1 cellular context compared by ENCODE assay signal in the genomic region with DNA sequence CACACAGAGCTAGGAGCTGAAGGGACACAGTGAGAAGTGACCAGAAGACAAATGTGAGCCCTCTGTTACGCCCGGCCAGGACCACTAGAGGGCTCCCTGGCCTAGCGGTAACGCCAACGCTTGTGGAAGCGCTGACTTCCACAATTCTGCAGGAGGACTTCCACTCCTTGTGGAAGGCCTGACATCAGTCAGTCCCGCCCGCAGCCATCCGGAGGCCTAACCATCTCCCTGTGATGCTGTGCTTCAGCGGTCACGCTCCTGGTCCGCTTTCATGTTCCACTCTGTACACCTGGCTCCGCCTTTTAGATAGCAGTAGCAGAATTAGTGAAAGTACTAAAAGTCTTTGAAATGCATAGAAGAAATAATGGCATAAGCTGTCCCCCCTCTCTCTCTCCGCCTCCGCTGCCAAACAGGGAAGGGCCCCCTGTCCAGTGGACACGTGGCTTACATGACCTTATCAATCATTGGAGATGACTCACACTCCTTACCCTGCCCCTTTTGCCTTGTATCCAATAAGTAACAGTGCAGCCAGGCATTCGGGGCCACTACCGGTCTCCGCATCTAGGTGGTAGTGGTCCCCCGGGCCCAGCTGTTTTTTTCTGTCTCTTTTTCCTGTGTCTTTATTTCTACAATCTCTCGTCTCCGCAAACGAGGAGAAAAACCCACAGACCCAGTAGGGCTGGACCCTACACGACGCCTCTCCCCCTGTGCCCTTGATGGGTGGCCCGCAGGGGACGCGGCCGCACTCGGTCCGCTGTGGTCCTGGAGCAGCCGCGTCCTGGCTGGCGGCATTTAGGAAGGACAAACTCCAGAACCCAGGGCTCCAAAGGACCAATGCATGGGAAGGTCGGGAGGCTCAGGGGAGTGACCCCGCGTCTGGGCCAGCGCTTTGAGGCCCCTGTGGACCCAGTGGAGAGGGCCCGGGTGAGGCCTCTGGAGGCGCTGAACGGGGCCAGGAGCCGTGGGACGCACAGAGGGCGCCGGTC.
TF ChIP-seq lines count a peak whose summit lies in the region.

No MANE protein-coding gene starts in this region.

TF ChIP-seq in GM12878, 131 proteins besides CTCF, POLR2A, EP300 and RAD21 (continued from another document and continues in another):
- TF ChIP-seq, protein P1, sequence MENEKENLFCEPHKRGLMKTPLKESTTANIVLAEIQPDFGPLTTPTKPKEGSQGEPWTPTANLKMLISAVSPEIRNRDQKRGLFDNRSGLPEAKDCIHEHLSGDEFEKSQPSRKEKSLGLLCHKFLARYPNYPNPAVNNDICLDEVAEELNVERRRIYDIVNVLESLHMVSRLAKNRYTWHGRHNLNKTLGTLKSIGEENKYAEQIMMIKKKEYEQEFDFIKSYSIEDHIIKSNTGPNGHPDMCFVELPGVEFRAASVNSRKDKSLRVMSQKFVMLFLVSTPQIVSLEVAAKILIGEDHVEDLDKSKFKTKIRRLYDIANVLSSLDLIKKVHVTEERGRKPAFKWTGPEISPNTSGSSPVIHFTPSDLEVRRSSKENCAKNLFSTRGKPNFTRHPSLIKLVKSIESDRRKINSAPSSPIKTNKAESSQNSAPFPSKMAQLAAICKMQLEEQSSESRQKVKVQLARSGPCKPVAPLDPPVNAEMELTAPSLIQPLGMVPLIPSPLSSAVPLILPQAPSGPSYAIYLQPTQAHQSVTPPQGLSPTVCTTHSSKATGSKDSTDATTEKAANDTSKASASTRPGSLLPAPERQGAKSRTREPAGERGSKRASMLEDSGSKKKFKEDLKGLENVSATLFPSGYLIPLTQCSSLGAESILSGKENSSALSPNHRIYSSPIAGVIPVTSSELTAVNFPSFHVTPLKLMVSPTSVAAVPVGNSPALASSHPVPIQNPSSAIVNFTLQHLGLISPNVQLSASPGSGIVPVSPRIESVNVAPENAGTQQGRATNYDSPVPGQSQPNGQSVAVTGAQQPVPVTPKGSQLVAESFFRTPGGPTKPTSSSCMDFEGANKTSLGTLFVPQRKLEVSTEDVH (IDR thresholded peaks at IDR 0.05; ENCODE audit: low read depth, partially characterized antibody): no peak
- TF ChIP-seq RB1 (IDR thresholded peaks at IDR 0.05; ENCODE audit: borderline replicate concordance): peak; percentile 26; the same call in 1 of the 2 replicates
- no peak for TF ChIP-seq CEBPB (IDR thresholded peaks at IDR 0.05; ENCODE audit: borderline replicate concordance in 1 of 2, low read depth in 2 of 2, low read length in 2 of 2)
- no peak for TF ChIP-seq MTA2 (IDR thresholded peaks at IDR 0.05; ENCODE audit: low read depth)
- TF ChIP-seq EGR1 (IDR thresholded peaks at IDR 0.05; ENCODE audit: borderline replicate concordance in 1 of 2, low read depth in 2 of 2, low read length in 2 of 2): peak in 1 of 2 experiments; percentile 68; a peak in 2 of 3 replicates
- TF ChIP-seq CREB1 (IDR thresholded peaks at IDR 0.05; ENCODE audit: low read depth): 0 out of 2 replicates have a peak, but pooled peaks have one; percentile 18
- no peak for TF ChIP-seq CBX5 (IDR thresholded peaks at IDR 0.05; ENCODE audit: low read depth)
- no peak for TF ChIP-seq PAX8 (IDR thresholded peaks at IDR 0.05)
- TF ChIP-seq, protein P2, sequence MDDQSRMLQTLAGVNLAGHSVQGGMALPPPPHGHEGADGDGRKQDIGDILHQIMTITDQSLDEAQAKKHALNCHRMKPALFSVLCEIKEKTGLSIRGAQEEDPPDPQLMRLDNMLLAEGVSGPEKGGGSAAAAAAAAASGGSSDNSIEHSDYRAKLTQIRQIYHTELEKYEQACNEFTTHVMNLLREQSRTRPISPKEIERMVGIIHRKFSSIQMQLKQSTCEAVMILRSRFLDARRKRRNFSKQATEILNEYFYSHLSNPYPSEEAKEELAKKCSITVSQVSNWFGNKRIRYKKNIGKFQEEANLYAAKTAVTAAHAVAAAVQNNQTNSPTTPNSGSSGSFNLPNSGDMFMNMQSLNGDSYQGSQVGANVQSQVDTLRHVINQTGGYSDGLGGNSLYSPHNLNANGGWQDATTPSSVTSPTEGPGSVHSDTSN (IDR thresholded peaks at IDR 0.05; ENCODE audit: insufficient replicate concordance, low read depth, low read length): no peak
- TF ChIP-seq YBX1 (IDR thresholded peaks at IDR 0.05): no peak
- no peak for TF ChIP-seq TAF1 (IDR thresholded peaks at IDR 0.05; ENCODE audit: borderline replicate concordance, low read depth, low read length)
- no peak for TF ChIP-seq SUZ12 (IDR thresholded peaks at IDR 0.05; ENCODE audit: unreplicated experiment)
- no peak for TF ChIP-seq FOS (IDR thresholded peaks at IDR 0.05; ENCODE audit: borderline replicate concordance, extremely low read depth, insufficient read length)
- no peak for TF ChIP-seq MEF2B (IDR thresholded peaks at IDR 0.05; ENCODE audit: partially characterized antibody, poor library complexity, severe bottlenecking)
- no peak for TF ChIP-seq SP1 (IDR thresholded peaks at IDR 0.05; ENCODE audit: low read depth, low read length)
- 0 out of 2 replicates have a peak, but pooled peaks have one; percentile 37 for TF ChIP-seq RUNX3 (IDR thresholded peaks at IDR 0.05; ENCODE audit: low read length)
- TF ChIP-seq GABPA (IDR thresholded peaks at IDR 0.05; ENCODE audit: low read depth): no peak
- TF ChIP-seq POLR2AphosphoS5 (IDR thresholded peaks at IDR 0.05; ENCODE audit: low read length): no peak
- peak in 1 of 2 experiments; percentile 20; a peak in 1 of 4 replicates for TF ChIP-seq IKZF2 (IDR thresholded peaks at IDR 0.05)
- no peak for TF ChIP-seq PML (IDR thresholded peaks at IDR 0.05; ENCODE audit: low read length)
- TF ChIP-seq TCF7 (IDR thresholded peaks at IDR 0.05; ENCODE audit: borderline replicate concordance): no peak
- no peak for TF ChIP-seq FOXM1 (IDR thresholded peaks at IDR 0.05; ENCODE audit: low read depth, low read length)
- no peak for TF ChIP-seq CHD1 (IDR thresholded peaks at IDR 0.05; ENCODE audit: low read depth, low read length)
- 0 out of 2 replicates have a peak, but pooled peaks have one; percentile 49 for TF ChIP-seq YY1 (IDR thresholded peaks at IDR 0.05; ENCODE audit: low read depth, low read length)
- no peak for TF ChIP-seq BHLHE40 (IDR thresholded peaks at IDR 0.05; ENCODE audit: borderline replicate concordance in 1 of 2, low read depth in 2 of 2, low read length in 1 of 2)
- no peak for TF ChIP-seq TCF12 (IDR thresholded peaks at IDR 0.05; ENCODE audit: low read depth, low read length)
- peak; percentile 52; the same call in 1 of the 2 replicates for TF ChIP-seq IKZF1 (conservative IDR thresholded peaks at IDR 0.05)
- no peak for TF ChIP-seq GATAD2B (conservative IDR thresholded peaks at IDR 0.05; ENCODE audit: low read depth)
- no peak for TF ChIP-seq NR2C2 (IDR thresholded peaks at IDR 0.05; ENCODE audit: borderline replicate concordance, control insufficient read depth, insufficient read length, low read depth)
- TF ChIP-seq ASH2L (IDR thresholded peaks at IDR 0.05; ENCODE audit: borderline replicate concordance, low read depth): no peak
- no peak for TF ChIP-seq CHD2 (IDR thresholded peaks at IDR 0.05; ENCODE audit: borderline replicate concordance, low read depth, low read length)
- TF ChIP-seq ZNF384 (IDR thresholded peaks at IDR 0.05; ENCODE audit: borderline replicate concordance, low read depth, low read length): no peak
- TF ChIP-seq, protein P3, sequence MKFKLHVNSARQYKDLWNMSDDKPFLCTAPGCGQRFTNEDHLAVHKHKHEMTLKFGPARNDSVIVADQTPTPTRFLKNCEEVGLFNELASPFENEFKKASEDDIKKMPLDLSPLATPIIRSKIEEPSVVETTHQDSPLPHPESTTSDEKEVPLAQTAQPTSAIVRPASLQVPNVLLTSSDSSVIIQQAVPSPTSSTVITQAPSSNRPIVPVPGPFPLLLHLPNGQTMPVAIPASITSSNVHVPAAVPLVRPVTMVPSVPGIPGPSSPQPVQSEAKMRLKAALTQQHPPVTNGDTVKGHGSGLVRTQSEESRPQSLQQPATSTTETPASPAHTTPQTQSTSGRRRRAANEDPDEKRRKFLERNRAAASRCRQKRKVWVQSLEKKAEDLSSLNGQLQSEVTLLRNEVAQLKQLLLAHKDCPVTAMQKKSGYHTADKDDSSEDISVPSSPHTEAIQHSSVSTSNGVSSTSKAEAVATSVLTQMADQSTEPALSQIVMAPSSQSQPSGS (IDR thresholded peaks at IDR 0.05; ENCODE audit: low read length): no peak
- no peak for TF ChIP-seq BCL11A (IDR thresholded peaks at IDR 0.05; ENCODE audit: low read depth, low read length)
- TF ChIP-seq, protein P4, sequence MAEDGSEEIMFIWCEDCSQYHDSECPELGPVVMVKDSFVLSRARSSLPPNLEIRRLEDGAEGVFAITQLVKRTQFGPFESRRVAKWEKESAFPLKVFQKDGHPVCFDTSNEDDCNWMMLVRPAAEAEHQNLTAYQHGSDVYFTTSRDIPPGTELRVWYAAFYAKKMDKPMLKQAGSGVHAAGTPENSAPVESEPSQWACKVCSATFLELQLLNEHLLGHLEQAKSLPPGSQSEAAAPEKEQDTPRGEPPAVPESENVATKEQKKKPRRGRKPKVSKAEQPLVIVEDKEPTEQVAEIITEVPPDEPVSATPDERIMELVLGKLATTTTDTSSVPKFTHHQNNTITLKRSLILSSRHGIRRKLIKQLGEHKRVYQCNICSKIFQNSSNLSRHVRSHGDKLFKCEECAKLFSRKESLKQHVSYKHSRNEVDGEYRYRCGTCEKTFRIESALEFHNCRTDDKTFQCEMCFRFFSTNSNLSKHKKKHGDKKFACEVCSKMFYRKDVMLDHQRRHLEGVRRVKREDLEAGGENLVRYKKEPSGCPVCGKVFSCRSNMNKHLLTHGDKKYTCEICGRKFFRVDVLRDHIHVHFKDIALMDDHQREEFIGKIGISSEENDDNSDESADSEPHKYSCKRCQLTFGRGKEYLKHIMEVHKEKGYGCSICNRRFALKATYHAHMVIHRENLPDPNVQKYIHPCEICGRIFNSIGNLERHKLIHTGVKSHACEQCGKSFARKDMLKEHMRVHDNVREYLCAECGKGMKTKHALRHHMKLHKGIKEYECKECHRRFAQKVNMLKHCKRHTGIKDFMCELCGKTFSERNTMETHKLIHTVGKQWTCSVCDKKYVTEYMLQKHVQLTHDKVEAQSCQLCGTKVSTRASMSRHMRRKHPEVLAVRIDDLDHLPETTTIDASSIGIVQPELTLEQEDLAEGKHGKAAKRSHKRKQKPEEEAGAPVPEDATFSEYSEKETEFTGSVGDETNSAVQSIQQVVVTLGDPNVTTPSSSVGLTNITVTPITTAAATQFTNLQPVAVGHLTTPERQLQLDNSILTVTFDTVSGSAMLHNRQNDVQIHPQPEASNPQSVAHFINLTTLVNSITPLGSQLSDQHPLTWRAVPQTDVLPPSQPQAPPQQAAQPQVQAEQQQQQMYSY (CRISPR knock-in tag; IDR thresholded peaks at IDR 0.05): no peak
- TF ChIP-seq, protein P5, sequence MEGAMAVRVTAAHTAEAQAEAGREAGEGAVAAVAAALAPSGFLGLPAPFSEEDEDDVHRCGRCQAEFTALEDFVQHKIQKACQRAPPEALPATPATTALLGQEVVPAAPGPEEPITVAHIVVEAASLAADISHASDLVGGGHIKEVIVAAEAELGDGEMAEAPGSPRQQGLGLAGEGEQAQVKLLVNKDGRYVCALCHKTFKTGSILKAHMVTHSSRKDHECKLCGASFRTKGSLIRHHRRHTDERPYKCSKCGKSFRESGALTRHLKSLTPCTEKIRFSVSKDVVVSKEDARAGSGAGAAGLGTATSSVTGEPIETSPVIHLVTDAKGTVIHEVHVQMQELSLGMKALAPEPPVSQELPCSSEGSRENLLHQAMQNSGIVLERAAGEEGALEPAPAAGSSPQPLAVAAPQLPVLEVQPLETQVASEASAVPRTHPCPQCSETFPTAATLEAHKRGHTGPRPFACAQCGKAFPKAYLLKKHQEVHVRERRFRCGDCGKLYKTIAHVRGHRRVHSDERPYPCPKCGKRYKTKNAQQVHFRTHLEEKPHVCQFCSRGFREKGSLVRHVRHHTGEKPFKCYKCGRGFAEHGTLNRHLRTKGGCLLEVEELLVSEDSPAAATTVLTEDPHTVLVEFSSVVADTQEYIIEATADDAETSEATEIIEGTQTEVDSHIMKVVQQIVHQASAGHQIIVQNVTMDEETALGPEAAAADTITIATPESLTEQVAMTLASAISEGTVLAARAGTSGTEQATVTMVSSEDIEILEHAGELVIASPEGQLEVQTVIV (IDR thresholded peaks at IDR 0.05; ENCODE audit: borderline replicate concordance, partially characterized antibody): no peak
- TF ChIP-seq RELA (IDR thresholded peaks at IDR 0.05; ENCODE audit: borderline replicate concordance, partially characterized antibody): peak; percentile 39
- no peak for TF ChIP-seq NR2F1 (conservative IDR thresholded peaks at IDR 0.05)
- TF ChIP-seq, protein P6, sequence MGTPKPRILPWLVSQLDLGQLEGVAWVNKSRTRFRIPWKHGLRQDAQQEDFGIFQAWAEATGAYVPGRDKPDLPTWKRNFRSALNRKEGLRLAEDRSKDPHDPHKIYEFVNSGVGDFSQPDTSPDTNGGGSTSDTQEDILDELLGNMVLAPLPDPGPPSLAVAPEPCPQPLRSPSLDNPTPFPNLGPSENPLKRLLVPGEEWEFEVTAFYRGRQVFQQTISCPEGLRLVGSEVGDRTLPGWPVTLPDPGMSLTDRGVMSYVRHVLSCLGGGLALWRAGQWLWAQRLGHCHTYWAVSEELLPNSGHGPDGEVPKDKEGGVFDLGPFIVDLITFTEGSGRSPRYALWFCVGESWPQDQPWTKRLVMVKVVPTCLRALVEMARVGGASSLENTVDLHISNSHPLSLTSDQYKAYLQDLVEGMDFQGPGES (IDR thresholded peaks at IDR 0.05): no peak
- peak; percentile 83 for TF ChIP-seq SMC3 (IDR thresholded peaks at IDR 0.05; ENCODE audit: borderline replicate concordance, low read length)
- no peak for TF ChIP-seq BRCA1 (IDR thresholded peaks at IDR 0.05; ENCODE audit: low read depth, low read length)
- TF ChIP-seq SPI1 (IDR thresholded peaks at IDR 0.05; ENCODE audit: borderline replicate concordance, insufficient read depth, low read depth, low read length): peak; percentile 33; the same call in 1 of the 2 replicates
- TF ChIP-seq NFIC (IDR thresholded peaks at IDR 0.05; ENCODE audit: low read depth, low read length): no peak
- no peak for TF ChIP-seq ZNF217 (IDR thresholded peaks at IDR 0.05)
- peak; percentile 16; the same call in 1 of the 2 replicates for TF ChIP-seq SMARCA5 (IDR thresholded peaks at IDR 0.05)
- TF ChIP-seq RBBP5 (conservative IDR thresholded peaks at IDR 0.05): no peak
- TF ChIP-seq CBFB (IDR thresholded peaks at IDR 0.05; ENCODE audit: low read depth): no peak
- no peak for TF ChIP-seq NR2C1 (IDR thresholded peaks at IDR 0.05)
- TF ChIP-seq, protein P7, sequence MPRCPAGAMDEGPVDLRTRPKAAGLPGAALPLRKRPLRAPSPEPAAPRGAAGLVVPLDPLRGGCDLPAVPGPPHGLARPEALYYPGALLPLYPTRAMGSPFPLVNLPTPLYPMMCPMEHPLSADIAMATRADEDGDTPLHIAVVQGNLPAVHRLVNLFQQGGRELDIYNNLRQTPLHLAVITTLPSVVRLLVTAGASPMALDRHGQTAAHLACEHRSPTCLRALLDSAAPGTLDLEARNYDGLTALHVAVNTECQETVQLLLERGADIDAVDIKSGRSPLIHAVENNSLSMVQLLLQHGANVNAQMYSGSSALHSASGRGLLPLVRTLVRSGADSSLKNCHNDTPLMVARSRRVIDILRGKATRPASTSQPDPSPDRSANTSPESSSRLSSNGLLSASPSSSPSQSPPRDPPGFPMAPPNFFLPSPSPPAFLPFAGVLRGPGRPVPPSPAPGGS (IDR thresholded peaks at IDR 0.05; ENCODE audit: borderline replicate concordance, insufficient read depth, low read depth, low read length, poor library complexity, severe bottlenecking): no peak
- no peak for TF ChIP-seq ZNF274 (IDR thresholded peaks at IDR 0.05; ENCODE audit: insufficient read depth, insufficient read length)
- TF ChIP-seq NBN (IDR thresholded peaks at IDR 0.05): peak; percentile 34; the same call in 1 of the 2 replicates
- TF ChIP-seq NFYA (IDR thresholded peaks at IDR 0.05; ENCODE audit: borderline replicate concordance, low read depth, low read length): no peak
